ENCODE assay signal across 31 cellular contexts in the genomic region with DNA sequence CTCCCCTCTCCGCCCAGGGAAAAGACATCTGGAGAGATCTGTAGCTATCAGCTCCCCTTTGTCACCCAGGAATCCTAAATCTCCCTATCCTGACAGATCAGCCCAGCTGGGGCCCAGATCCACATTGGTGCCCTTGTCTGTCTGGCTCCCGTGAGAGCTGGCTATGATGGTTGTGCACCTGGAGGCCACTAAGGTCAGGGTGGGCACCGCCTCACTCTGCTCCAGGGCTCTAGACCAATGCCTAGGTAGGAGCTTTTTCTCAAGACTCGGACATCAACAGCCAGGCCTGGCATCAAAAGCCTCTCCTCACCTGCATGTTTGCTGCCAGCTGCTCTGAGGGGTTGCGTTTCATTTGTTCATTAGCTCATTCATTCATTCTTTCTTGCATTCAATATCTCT.
"Had no signal": no experiment of that assay in that cellular context is flagged by ENCODE, and none has a peak within 500 bp of the region (broad histone marks: within the 10 kb centered on the region; RNA-seq: fewer than 3 reads in every experiment).

No MANE protein-coding gene starts in this region.

- H3K4me1 ChIP-seq: gastrocnemius medialis had no signal

- H3K36me3 ChIP-seq: gastrocnemius medialis, neutrophil, ovary, prostate gland, sigmoid colon, stomach, tibial nerve had no signal

- ATAC-seq: activated CD4-positive, CD25-positive, alpha-beta regulatory T cell treated with anti-CD3 and anti-CD28 coated beads, Interleukin-2, amount 50 U/mL, for 24 hours; activated naive CD4-positive, alpha-beta T cell treated with anti-CD3 and anti-CD28 coated beads, Interleukin-2, amount 50 U/mL, for 72 hours; gastrocnemius medialis; left cardiac atrium; left ventricle myocardium superior; naive thymus-derived CD8-positive, alpha-beta T cell; stimulated activated naive B cell treated with anti-CD40 and anti-IgM and Interleukin-4, amounts not matched to agents 10 μg/mL and 1 μg/mL and 100 μg/mL, for 72 hours had no signal

- H3K27ac ChIP-seq: neutrophil, ovary, prostate gland, VCaP had no signal

- H3K9me3 ChIP-seq: gastrocnemius medialis, neutrophil, ovary, prostate gland, sigmoid colon, stomach, tibial nerve had no signal

- H3K36me3 Mint-ChIP-seq: activated naive CD4-positive, alpha-beta T cell treated with anti-CD3 and anti-CD28 coated beads, Interleukin-2, amount 50 U/mL, for 72 hours; stimulated activated naive B cell treated with anti-CD40 and anti-IgM and Interleukin-4, amounts not matched to agents 10 μg/mL and 1 μg/mL and 100 μg/mL, for 72 hours had no signal

- H3K4me3 Mint-ChIP-seq: stimulated activated naive B cell treated with anti-CD40 and anti-IgM and Interleukin-4, amounts not matched to agents 10 μg/mL and 1 μg/mL and 100 μg/mL, for 72 hours had no signal

- H3K9me3 Mint-ChIP-seq: activated naive CD4-positive, alpha-beta T cell treated with anti-CD3 and anti-CD28 coated beads, Interleukin-2, amount 50 U/mL, for 72 hours; naive thymus-derived CD8-positive, alpha-beta T cell; stimulated activated naive B cell treated with anti-CD40 and anti-IgM and Interleukin-4, amounts not matched to agents 10 μg/mL and 1 μg/mL and 100 μg/mL, for 72 hours had no signal

- H3K27me3 ChIP-seq: gastrocnemius medialis, hepatocyte, neutrophil, ovary, sigmoid colon, stomach, tibial nerve had no signal

- H3K27ac Mint-ChIP-seq: activated naive CD4-positive, alpha-beta T cell treated with anti-CD3 and anti-CD28 coated beads, Interleukin-2, amount 50 U/mL, for 72 hours; naive thymus-derived CD8-positive, alpha-beta T cell; stimulated activated naive B cell treated with anti-CD40 and anti-IgM and Interleukin-4, amounts not matched to agents 10 μg/mL and 1 μg/mL and 100 μg/mL, for 72 hours had no signal

- DNase-seq: activated CD4-positive, alpha-beta T cell treated with anti-CD3 and anti-CD28 coated beads for 48 hours; activated CD4-positive, alpha-beta T cell treated with anti-CD3 and anti-CD28 coated beads, Interleukin-2, amount 50 U/mL, for 48 hours; activated CD8-positive, alpha-beta memory T cell treated with anti-CD3 and anti-CD28 coated beads for 24 hours; activated naive CD4-positive, alpha-beta T cell; activated T-cell treated with anti-CD3 and anti-CD28 coated beads, Interleukin-2, amount 50 U/mL, for 1 hour; dermis blood vessel endothelial cell; effector CD8-positive, alpha-beta T cell; gastrocnemius medialis; glutamatergic neuron; left cardiac atrium; left ventricle myocardium superior; mammary epithelial cell; naive thymus-derived CD8-positive, alpha-beta T cell; ovary; retina; small intestine; stimulated activated CD4-positive, alpha-beta T cell treated with anti-CD3 and anti-CD28 coated beads, Interleukin-1b, Interleukin-23, amount 100 ng/mL, for 48 hours; stimulated activated CD4-positive, alpha-beta T cell treated with anti-CD3 and anti-CD28 coated beads, Interleukin-4, amount 100 ng/mL, for 4 hours; stimulated activated CD8-positive, alpha-beta memory T cell treated with anti-CD3 and anti-CD28 coated beads, Interleukin-4, amount 100 ng/mL, for 48 hours; stimulated activated naive B cell treated with anti-CD40 and anti-IgM and Interleukin-4, amounts not matched to agents 10 μg/mL and 1 μg/mL and 100 μg/mL, for 72 hours; stomach; T-helper 1 cell; T-helper 9 cell had no signal

- H3K4me3 ChIP-seq: gastrocnemius medialis, hepatocyte, ovary, prostate gland, sigmoid colon, stomach, tibial nerve had no signal
